ENCODE assay signal across 1 cellular context in the genomic region with DNA sequence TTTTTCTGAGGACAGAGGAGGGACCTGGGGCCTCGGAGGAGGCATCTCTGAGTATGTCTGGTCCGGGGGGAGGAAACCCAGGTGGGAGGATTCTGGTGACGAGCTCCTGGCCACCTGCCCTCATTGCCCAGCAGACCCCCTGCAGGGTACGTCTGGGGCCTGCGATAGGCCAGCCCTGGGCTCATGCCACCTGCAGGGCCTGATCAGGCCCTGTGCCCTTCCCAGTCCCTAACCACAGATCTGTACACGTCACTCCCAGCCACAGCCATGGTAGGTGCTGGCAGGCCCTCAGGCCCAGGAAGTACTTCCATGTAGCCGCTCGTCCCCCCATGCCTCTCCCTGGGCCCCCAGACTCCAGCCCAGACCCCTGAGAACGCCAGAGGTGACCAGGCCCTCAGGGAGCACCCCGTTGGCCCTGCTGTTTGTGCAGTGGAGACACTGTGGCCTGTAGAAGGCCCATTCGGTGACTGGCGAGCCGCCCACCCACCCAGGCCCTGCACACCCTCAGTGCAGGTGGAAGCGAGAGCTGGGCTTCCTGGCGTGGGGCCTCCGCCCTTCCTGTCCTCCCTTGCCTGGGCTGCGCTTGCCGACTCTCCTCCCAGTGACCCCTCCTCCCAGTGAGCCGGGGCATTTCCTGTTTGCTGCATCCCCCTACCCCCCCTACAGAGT.
TF ChIP-seq lines count a peak whose summit lies in the region.

No MANE protein-coding gene starts in this region.

TF ChIP-seq in H1, 55 proteins besides CTCF, POLR2A, EP300 and RAD21:
- TF ChIP-seq RBBP5 (IDR thresholded peaks at IDR 0.05; ENCODE audit: borderline replicate concordance, low read depth, low read length) = no peak
- no peak for TF ChIP-seq SRF (IDR thresholded peaks at IDR 0.05; ENCODE audit: low read depth, low read length)
- no peak for TF ChIP-seq NANOG (IDR thresholded peaks at IDR 0.05; ENCODE audit: insufficient read depth, low read depth, low read length, poor library complexity, severe bottlenecking)
- TF ChIP-seq CBX8 (IDR thresholded peaks at IDR 0.05; ENCODE audit: borderline replicate concordance, low read depth, low read length) = no peak
- TF ChIP-seq HDAC2 (IDR thresholded peaks at IDR 0.05; ENCODE audit: borderline replicate concordance in 1 of 2, low read depth in 2 of 2, low read length in 2 of 2) = no peak
- no peak for TF ChIP-seq USF2 (IDR thresholded peaks at IDR 0.05; ENCODE audit: low read length)
- no peak for TF ChIP-seq GTF2F1 (IDR thresholded peaks at IDR 0.05; ENCODE audit: borderline replicate concordance, low read depth, low read length)
- TF ChIP-seq SP2 (IDR thresholded peaks at IDR 0.05; ENCODE audit: low read length) = no peak
- no peak for TF ChIP-seq TAF1 (IDR thresholded peaks at IDR 0.05; ENCODE audit: low read depth, low read length)
- TF ChIP-seq KDM5A (IDR thresholded peaks at IDR 0.05; ENCODE audit: low read length) = no peak
- TF ChIP-seq BRCA1 (IDR thresholded peaks at IDR 0.05; ENCODE audit: low read depth, low read length) = no peak
- TF ChIP-seq RFX5 (IDR thresholded peaks at IDR 0.05; ENCODE audit: borderline replicate concordance, low read depth, low read length) = no peak
- TF ChIP-seq CHD1 (IDR thresholded peaks at IDR 0.05; ENCODE audit: low read depth, low read length) = no peak
